ENCODE assay signal across 20 cellular contexts in the genomic region with DNA sequence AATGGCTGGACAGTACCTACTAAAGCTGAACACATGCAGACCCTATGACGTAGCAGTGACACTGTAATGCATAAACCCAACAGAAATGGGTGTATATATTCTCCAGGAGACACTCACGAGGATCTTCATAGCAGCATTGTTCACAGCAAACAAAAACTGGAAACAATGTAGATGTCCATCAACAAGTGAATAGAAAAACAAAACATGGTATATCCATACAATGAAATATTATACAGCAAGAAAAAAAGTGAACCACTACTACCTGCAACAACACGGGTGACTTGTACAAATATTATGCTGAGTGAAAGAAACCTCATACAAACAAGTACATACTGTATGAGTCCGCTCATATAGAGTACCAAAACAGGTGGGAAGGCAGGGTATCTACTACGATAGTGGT. TPM values are rescaled to one million over a fixed set of nuclear protein-coding genes. Genes with fewer than 3 reads are reported as not detected.
DNase-seq lines count a peak whose midpoint lies in the region; ATAC-seq, FAIRE-seq and TF ChIP-seq lines count a peak whose summit lies in the region.
"Had no signal": no experiment of that assay in that cellular context is flagged by ENCODE, and none has a peak within 500 bp of the region (broad histone marks: within the 10 kb centered on the region; RNA-seq: fewer than 3 reads in every experiment).

No MANE protein-coding gene starts in this region.

- POLR2A ChIA-PET in activated CD8-positive, alpha-beta T cell treated with anti-CD3 and anti-CD28 coated beads for 36 hours (lab: Charles Lee): interaction anchor here (0.6 to 1.4 kb wide), 5 partner anchors 27 to 116 kb away, joined by 3 read pairs; a partner anchor contains a TSS
- POLR2A ChIA-PET in activated CD8-positive, alpha-beta T cell treated with anti-CD3 and anti-CD28 coated beads, Interleukin-2, amount 10 ng/mL, durations not matched to agents 7 days and 5 days (lab: Charles Lee): no interaction called here

- no peak for DNase-seq in activated CD8-positive, alpha-beta T cell treated with anti-CD3 and anti-CD28 coated beads for 36 hours
- no peak for DNase-seq in activated CD8-positive, alpha-beta T cell treated with anti-CD3 and anti-CD28 coated beads, Interleukin-2, amount 10 ng/mL, durations not matched to agents 7 days and 5 days
- DNase-seq in GM12891 (ENCODE audit: insufficient read length, low spot score): no peak
- DNase-seq in activated naive CD8-positive, alpha-beta T cell treated with anti-CD3 and anti-CD28 coated beads for 36 hours: no peak
- DNase-seq in esophagus squamous epithelium (lab: John Stamatoyannopoulos, UW): no peak
- DNase-seq in dorsolateral prefrontal cortex: no peak
- DNase-seq: 8988T; Caco-2; CD8-positive, alpha-beta memory T cell; GF-D8; GOT3; H7; KBM-7 had no signal

- H3K27ac ChIP-seq in BLaER1 (no peak overlapping the region), esophagus squamous epithelium (no peak overlapping the region), dorsolateral prefrontal cortex (no peak overlapping the region)
- H3K27ac ChIP-seq: BLaER1 treated with 17β-estradiol and CSF1 and Interleukin-3, amounts not matched to agents 10 nM and 100 nM had no signal

- no peak for ATAC-seq in activated CD8-positive, alpha-beta T cell treated with anti-CD3 and anti-CD28 coated beads for 36 hours
- no peak for ATAC-seq in activated CD8-positive, alpha-beta T cell treated with anti-CD3 and anti-CD28 coated beads, Interleukin-2, amount 10 ng/mL, durations not matched to agents 7 days and 5 days
- no peak for ATAC-seq in GM19395 (IDR thresholded peaks at IDR 0.05; ENCODE audit: unreplicated experiment)
- ATAC-seq: HCT116 had no signal

- intact Hi-C loops in activated CD8-positive, alpha-beta T cell treated with anti-CD3 and anti-CD28 coated beads for 36 hours (cut with micrococcal nuclease): loop anchor here (10.0 kb wide), 1 partner anchor 49 kb away; no protein-coding TSS in a partner anchor
- intact Hi-C loops in esophagus squamous epithelium (cut with DNase I) (no loop called here), dorsolateral prefrontal cortex (cut with DNase I) (no loop called here)

- peaks cover 69% of the 10 kb centered on the region for H4K20me1 ChIP-seq in BLaER1

- peaks cover 62% of the 10 kb centered on the region for H3K4me1 Mint-ChIP-seq in activated CD8-positive, alpha-beta T cell treated with anti-CD3 and anti-CD28 coated beads for 36 hours (ENCODE audit: low read depth)
- peaks cover 73% of the 10 kb centered on the region for H3K4me1 Mint-ChIP-seq in activated CD8-positive, alpha-beta T cell treated with anti-CD3 and anti-CD28 coated beads, Interleukin-2, amount 10 ng/mL, durations not matched to agents 7 days and 5 days (ENCODE audit: low read depth)
- H3K4me1 Mint-ChIP-seq in activated naive CD8-positive, alpha-beta T cell treated with anti-CD3 and anti-CD28 coated beads for 36 hours: peaks cover 43% of the 10 kb centered on the region

- no peaks in the 10 kb centered on the region for H3K9me3 Mint-ChIP-seq in activated CD8-positive, alpha-beta T cell treated with anti-CD3 and anti-CD28 coated beads for 36 hours
- H3K9me3 Mint-ChIP-seq in activated CD8-positive, alpha-beta T cell treated with anti-CD3 and anti-CD28 coated beads, Interleukin-2, amount 10 ng/mL, durations not matched to agents 7 days and 5 days (ENCODE audit: insufficient read depth): no peaks in the 10 kb centered on the region
- H3K9me3 Mint-ChIP-seq in activated naive CD8-positive, alpha-beta T cell treated with anti-CD3 and anti-CD28 coated beads for 36 hours: no peaks in the 10 kb centered on the region
- H3K9me3 Mint-ChIP-seq: CD8-positive, alpha-beta memory T cell; IgD-negative memory B cell had no signal

- 75 to 99% methylated on average over 5 of the region's 5 CpGs for WGBS in esophagus squamous epithelium, 2 donors

- H3K27me3 Mint-ChIP-seq in activated CD8-positive, alpha-beta T cell treated with anti-CD3 and anti-CD28 coated beads for 36 hours: no peaks in the 10 kb centered on the region
- no peaks in the 10 kb centered on the region for H3K27me3 Mint-ChIP-seq in activated CD8-positive, alpha-beta T cell treated with anti-CD3 and anti-CD28 coated beads, Interleukin-2, amount 10 ng/mL, durations not matched to agents 7 days and 5 days (ENCODE audit: low read depth)
- no peaks in the 10 kb centered on the region for H3K27me3 Mint-ChIP-seq in activated naive CD8-positive, alpha-beta T cell treated with anti-CD3 and anti-CD28 coated beads for 36 hours
- H3K27me3 Mint-ChIP-seq: CD8-positive, alpha-beta memory T cell had no signal

- H3K9me3 ChIP-seq in BLaER1: peaks cover 14% of the 10 kb centered on the region
- no peaks in the 10 kb centered on the region for H3K9me3 ChIP-seq in esophagus squamous epithelium
- H3K9me3 ChIP-seq: Caco-2 had no signal

- no peak overlapping the region for H3K9ac ChIP-seq in BLaER1
- H3K9ac ChIP-seq: BLaER1 treated with 17β-estradiol and CSF1 and Interleukin-3, amounts not matched to agents 10 nM and 100 nM had no signal

- H3K4me2 ChIP-seq in BLaER1: peak overlapping the region; percentile 42; the same call in 1 of the 2 replicates

- FAIRE-seq in GM12891 (lab: Jason Lieb, UNC): peak; percentile 9
- FAIRE-seq: D721Med, HTR-8/SVneo had no signal

- TF ChIP-seq CTCF in activated CD8-positive, alpha-beta T cell treated with anti-CD3 and anti-CD28 coated beads for 36 hours (IDR thresholded peaks at IDR 0.05): no peak
- TF ChIP-seq CTCF in esophagus squamous epithelium (IDR thresholded peaks at IDR 0.05): no peak
- TF ChIP-seq CTCF in dorsolateral prefrontal cortex (IDR thresholded peaks at IDR 0.05 in 54 of 56, conservative IDR thresholded peaks at IDR 0.05 in 2 of 56; ENCODE audit: low read depth in 1 of 56, partially characterized antibody in 56 of 56): no peak

- H3K4me3 Mint-ChIP-seq in activated CD8-positive, alpha-beta T cell treated with anti-CD3 and anti-CD28 coated beads for 36 hours: no peak overlapping the region
- no peak overlapping the region for H3K4me3 Mint-ChIP-seq in activated CD8-positive, alpha-beta T cell treated with anti-CD3 and anti-CD28 coated beads, Interleukin-2, amount 10 ng/mL, durations not matched to agents 7 days and 5 days
- no peak overlapping the region for H3K4me3 Mint-ChIP-seq in activated naive CD8-positive, alpha-beta T cell treated with anti-CD3 and anti-CD28 coated beads for 36 hours
- H3K4me3 Mint-ChIP-seq: CD8-positive, alpha-beta memory T cell had no signal

- peaks cover 62% of the 10 kb centered on the region for H3K27me3 ChIP-seq in BLaER1
- no peaks in the 10 kb centered on the region for H3K27me3 ChIP-seq in esophagus squamous epithelium
- H3K27me3 ChIP-seq in dorsolateral prefrontal cortex: peaks cover 0 to 55% (median 14%) of the 10 kb centered on the region in 45 donors

- H3K27ac Mint-ChIP-seq in activated CD8-positive, alpha-beta T cell treated with anti-CD3 and anti-CD28 coated beads for 36 hours: peak overlapping the region; percentile 85
- no peak overlapping the region for H3K27ac Mint-ChIP-seq in activated CD8-positive, alpha-beta T cell treated with anti-CD3 and anti-CD28 coated beads, Interleukin-2, amount 10 ng/mL, durations not matched to agents 7 days and 5 days
- peak overlapping the region; percentile 34 for H3K27ac Mint-ChIP-seq in activated naive CD8-positive, alpha-beta T cell treated with anti-CD3 and anti-CD28 coated beads for 36 hours

- H3K4me3 ChIP-seq in BLaER1 (no peak overlapping the region), esophagus squamous epithelium (no peak overlapping the region), dorsolateral prefrontal cortex (no peak overlapping the region)
- H3K4me3 ChIP-seq: BLaER1 treated with 17β-estradiol and CSF1 and Interleukin-3, amounts not matched to agents 10 nM and 100 nM had no signal

- no peaks in the 10 kb centered on the region for H3K36me3 ChIP-seq in BLaER1
- H3K36me3 ChIP-seq in esophagus squamous epithelium: no peaks in the 10 kb centered on the region

- TF ChIP-seq POLR2A in GM12891 (IDR thresholded peaks at IDR 0.05; ENCODE audit: low read depth, low read length) (no peak), esophagus squamous epithelium (IDR thresholded peaks at IDR 0.05) (no peak)

- H3K4me1 ChIP-seq in BLaER1 (peaks cover 56% of the 10 kb centered on the region), esophagus squamous epithelium (peaks cover 0 to 31% (median 8%) of the 10 kb centered on the region in 3 donors)
- H3K4me1 ChIP-seq: Caco-2 had no signal

- CTCF ChIA-PET in activated CD8-positive, alpha-beta T cell treated with anti-CD3 and anti-CD28 coated beads for 36 hours (lab: Charles Lee): no interaction called here
- CTCF ChIA-PET in activated CD8-positive, alpha-beta T cell treated with anti-CD3 and anti-CD28 coated beads, Interleukin-2, amount 10 ng/mL, durations not matched to agents 7 days and 5 days (lab: Charles Lee): no interaction called here

- peaks cover 19% of the 10 kb centered on the region for H3K36me3 Mint-ChIP-seq in activated CD8-positive, alpha-beta T cell treated with anti-CD3 and anti-CD28 coated beads for 36 hours (ENCODE audit: low read depth)
- peaks cover 38% of the 10 kb centered on the region for H3K36me3 Mint-ChIP-seq in activated CD8-positive, alpha-beta T cell treated with anti-CD3 and anti-CD28 coated beads, Interleukin-2, amount 10 ng/mL, durations not matched to agents 7 days and 5 days (ENCODE audit: low read depth)
- H3K36me3 Mint-ChIP-seq in activated naive CD8-positive, alpha-beta T cell treated with anti-CD3 and anti-CD28 coated beads for 36 hours: peaks cover 18% of the 10 kb centered on the region
- H3K36me3 Mint-ChIP-seq: IgD-negative memory B cell had no signal

TF ChIP-seq in GM12891, 5 proteins besides CTCF, POLR2A, EP300 and RAD21:
- no peak for TF ChIP-seq POU2F2 (IDR thresholded peaks at IDR 0.05; ENCODE audit: low read depth, low read length)
- TF ChIP-seq PAX5 (IDR thresholded peaks at IDR 0.05; ENCODE audit: insufficient read depth, low read length, severe bottlenecking): no peak
- TF ChIP-seq TAF1 (IDR thresholded peaks at IDR 0.05; ENCODE audit: low read depth, low read length): no peak
- TF ChIP-seq POLR2AphosphoS5 (IDR thresholded peaks at IDR 0.05; ENCODE audit: low read depth, low read length): no peak
- TF ChIP-seq SPI1 (IDR thresholded peaks at IDR 0.05; ENCODE audit: low read depth, low read length): no peak

RNA-seq across cellular contexts. Expression of a gene that starts 16.5 kb away (rescaled TPM):
- total RNA-seq in activated CD8-positive, alpha-beta T cell treated with anti-CD3 and anti-CD28 coated beads for 36 hours: 10 to 100 TPM; 45.7 to 45.8 TPM
- total RNA-seq in activated CD8-positive, alpha-beta T cell treated with anti-CD3 and anti-CD28 coated beads, Interleukin-2, amount 10 ng/mL, durations not matched to agents 7 days and 5 days: 10 to 100 TPM; 97.8 to 99.0 TPM
- 10.1 TPM for polyA plus RNA-seq in GM12891 (2012; ENCODE audit: low read depth, missing spikeins)
- 10 to 100 TPM; 34.4 to 34.5 TPM for total RNA-seq in activated naive CD8-positive, alpha-beta T cell treated with anti-CD3 and anti-CD28 coated beads for 36 hours
- total RNA-seq in esophagus squamous epithelium (10 to 100 TPM in 1 of 4 donors, 1 to 10 TPM in 2, under 1 TPM in 1; 0.61 to 10.5 (median 2.9) TPM), dorsolateral prefrontal cortex (10 to 100 TPM; 17.3 to 41.6 (median 28.0) TPM)
- total RNA-seq: Caco-2 had no signal
